In the genomic region with DNA sequence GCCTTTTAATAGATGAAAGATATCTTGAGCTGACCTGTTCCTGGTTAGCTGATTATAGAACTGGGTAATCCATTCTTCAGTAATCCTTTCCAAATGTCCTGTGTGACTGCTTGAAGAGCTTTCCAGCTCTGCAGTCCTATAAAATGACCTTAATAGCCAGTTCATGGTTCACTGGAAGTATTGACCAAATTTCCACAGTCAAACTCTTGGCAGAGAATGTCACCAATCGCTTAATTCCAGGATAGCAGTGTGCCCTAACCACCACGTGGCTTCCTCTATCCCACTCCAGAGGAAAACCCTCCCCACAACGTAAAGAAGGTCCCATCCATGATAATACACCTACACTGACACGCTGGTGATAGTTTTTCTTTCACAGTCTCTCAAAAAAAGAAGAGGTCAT, we compare ENCODE assay signal across 34 cellular contexts. TPM values are rescaled to one million over a fixed set of nuclear protein-coding genes. Genes with fewer than 3 reads are reported as not detected.
DNase-seq lines count a peak whose midpoint lies in the region; ATAC-seq and TF ChIP-seq lines count a peak whose summit lies in the region.
"Had no signal": no experiment of that assay in that cellular context is flagged by ENCODE, and none has a peak within 500 bp of the region (broad histone marks: within the 10 kb centered on the region; RNA-seq: fewer than 3 reads in every experiment).

No MANE protein-coding gene starts in this region.

- H3K18ac ChIP-seq in mesenchymal stem cell (ENCODE audit: low read depth in 1 of 2, low read length in 2 of 2) = no peak overlapping the region

- H2AFZ ChIP-seq in mesenchymal stem cell (ENCODE audit: low read depth, low read length) = no peak overlapping the region
- H2AFZ ChIP-seq in MM.1S (ENCODE audit: low read length) = no peak overlapping the region

- intact Hi-C loops in body of pancreas (cut with DNase I) = no loop called here
- intact Hi-C loops in stomach (cut with DNase I; ENCODE audit: low total_unique reads) = no loop called here

- 0 out of 2 replicates have a peak, but pooled peaks cover 3% of the 10 kb centered on the region for H3F3A ChIP-seq in MM.1S (ENCODE audit: insufficient read depth, low read length)

- H3K79me2 ChIP-seq in MM.1S (ENCODE audit: low read length) = no peaks in the 10 kb centered on the region

- H3K4me3 ChIP-seq in body of pancreas (no peak overlapping the region), mesenchymal stem cell (ENCODE audit: insufficient read depth in 1 of 2, low read depth in 1 of 2, low read length in 2 of 2) (no peak overlapping the region), stomach (no peak overlapping the region), MM.1S (ENCODE audit: low read length) (no peak overlapping the region)
- H3K4me3 ChIP-seq: ascending aorta, BLaER1, cardiac muscle cell, GM12878, GM23248, pancreas, right atrium auricular region, thoracic aorta had no signal

- H3K9me2 ChIP-seq in MM.1S (replicated peaks; ENCODE audit: insufficient read depth, low read length) = no peaks in the 10 kb centered on the region

- H4K91ac ChIP-seq in mesenchymal stem cell (ENCODE audit: low read length) = no peak overlapping the region

- TF ChIP-seq CTCF in body of pancreas (IDR thresholded peaks at IDR 0.05) (no peak), stomach (IDR thresholded peaks at IDR 0.05) (no peak), MM.1S (IDR thresholded peaks at IDR 0.05; ENCODE audit: low read length) (no peak)

- no peak overlapping the region for H2AK5ac ChIP-seq in mesenchymal stem cell (ENCODE audit: low read length, severe bottlenecking)

- H2BK5ac ChIP-seq in mesenchymal stem cell (ENCODE audit: low read depth, low read length, poor library complexity, severe bottlenecking) = no peak overlapping the region

- no peak overlapping the region for H3K14ac ChIP-seq in mesenchymal stem cell (ENCODE audit: low read length in 2 of 2)

- WGBS in body of pancreas, 2 donors = 66 to 72% methylated on average over 4 of the region's 4 CpGs
- 95% methylated on average over 4 of the region's 4 CpGs for WGBS in mesenchymal stem cell
- 61 to 73% (median 71%) methylated on average over 4 of the region's 4 CpGs for WGBS in stomach, 5 donors

- TF ChIP-seq POLR2A in body of pancreas (IDR thresholded peaks at IDR 0.05) (no peak), stomach (IDR thresholded peaks at IDR 0.05) (no peak)

- DNase-seq in body of pancreas = no peak
- peak; percentile 48 for DNase-seq in fibroblast of gingiva (ENCODE audit: low read depth)
- no peak for DNase-seq in mesenchymal stem cell
- no peak for DNase-seq in stomach
- DNase-seq in MM.1S = no peak
- DNase-seq: activated CD4-positive, alpha-beta T cell treated with anti-CD3 and anti-CD28 coated beads for 4 hours; activated CD8-positive, alpha-beta T cell treated with anti-CD3 and anti-CD28 coated beads, Interleukin-2, amount 10 ng/mL, durations not matched to agents 7 days and 5 days; DMS153; effector memory CD4-positive, alpha-beta T cell; glutamatergic neuron; GM23248; IMR-90; left ventricle myocardium superior; midbrain; MV-4-11; naive thymus-derived CD8-positive, alpha-beta T cell; NCI-H146; NCI-H345; NCI-H69; pancreas; Peyer's patch; SHP77 treated with DMSO at 0.1 percent for 48 hours; stimulated activated CD4-positive, alpha-beta T cell treated with anti-CD3 and anti-CD28 coated beads, Interleukin-1b, Interleukin-23, amount 100 ng/mL, for 48 hours; T-helper 9 cell had no signal

- H2BK120ac ChIP-seq in mesenchymal stem cell (ENCODE audit: low read depth, low read length) = no peak overlapping the region

- H3K4me2 ChIP-seq in mesenchymal stem cell (ENCODE audit: low read length, poor library complexity, severe bottlenecking) (no peak overlapping the region), MM.1S (ENCODE audit: low read depth, low read length) (no peak overlapping the region)
- H3K4me2 ChIP-seq: BLaER1 had no signal

- H3K27ac ChIP-seq in body of pancreas (peak overlapping the region in 3 of 4 donors; percentile 7 to 63 (median 54)), mesenchymal stem cell (ENCODE audit: low read length, poor library complexity, severe bottlenecking) (peak overlapping the region; percentile 36), stomach (peak overlapping the region; percentile 57 to 79 (median 63)), MM.1S (ENCODE audit: low read length) (no peak overlapping the region)
- H3K27ac ChIP-seq: ascending aorta, BLaER1, cardiac muscle cell, epithelial cell of prostate, GM23248, right atrium auricular region, thoracic aorta had no signal

- ATAC-seq in body of pancreas = no peak
- ATAC-seq in GM19395 (IDR thresholded peaks at IDR 0.05; ENCODE audit: unreplicated experiment) = no peak
- no peak for ATAC-seq in GM21447 (IDR thresholded peaks at IDR 0.05; ENCODE audit: unreplicated experiment)
- ATAC-seq: activated CD8-positive, alpha-beta T cell treated with anti-CD3 and anti-CD28 coated beads, Interleukin-2, amount 10 ng/mL, durations not matched to agents 7 days and 5 days; activated naive CD4-positive, alpha-beta T cell treated with anti-CD3 and anti-CD28 coated beads, Interleukin-2, amount 50 U/mL, for 72 hours; GM12878; left ventricle myocardium superior; naive thymus-derived CD8-positive, alpha-beta T cell had no signal

- H3K9ac ChIP-seq in mesenchymal stem cell (ENCODE audit: low read length) = peak overlapping the region; percentile 12
- H3K9ac ChIP-seq in MM.1S (ENCODE audit: low read length) = no peak overlapping the region
- H3K9ac ChIP-seq: BLaER1, GM23248 had no signal

- H2BK15ac ChIP-seq in mesenchymal stem cell (ENCODE audit: low read depth, poor library complexity, severe bottlenecking) = no peak overlapping the region

- H3K4me1 ChIP-seq in body of pancreas (peaks cover 28% of the 10 kb centered on the region), mesenchymal stem cell (ENCODE audit: control insufficient read depth, insufficient read depth, low read depth, low read length) (peaks cover 14% of the 10 kb centered on the region), stomach (peaks cover 12 to 44% (median 27%) of the 10 kb centered on the region in 4 donors), MM.1S (ENCODE audit: low read length) (0 out of 2 replicates have a peak, but pooled peaks cover 4% of the 10 kb centered on the region)

- H3K36me3 ChIP-seq in body of pancreas (replicated peaks in 1 of 2; ENCODE audit: insufficient read depth in 1 of 2, low read depth in 2 of 2) (peaks cover 1 to 5% of the 10 kb centered on the region in 2 donors), mesenchymal stem cell (ENCODE audit: control insufficient read depth in 1 of 2, insufficient read depth in 2 of 2, low read depth in 1 of 2, low read length in 2 of 2) (peaks cover 32 to 33% of the 10 kb centered on the region in 2 experiments), stomach (peaks cover 20 to 33% (median 24%) of the 10 kb centered on the region in 4 donors), MM.1S (replicated peaks; ENCODE audit: insufficient read depth, low read length) (no peaks in the 10 kb centered on the region)

- no peak for TF ChIP-seq EP300 in stomach (IDR thresholded peaks at IDR 0.05)

- H2BK12ac ChIP-seq in mesenchymal stem cell (ENCODE audit: low read length in 2 of 2) = no peak overlapping the region

- peaks cover 4% of the 10 kb centered on the region for H3K79me1 ChIP-seq in mesenchymal stem cell (replicated peaks; ENCODE audit: low read length, poor library complexity, severe bottlenecking)

- H3K27me3 ChIP-seq in body of pancreas = no peaks in the 10 kb centered on the region
- H3K27me3 ChIP-seq in mesenchymal stem cell (ENCODE audit: control insufficient read depth in 1 of 2, insufficient read depth in 1 of 2, low read length in 2 of 2) = no peaks in the 10 kb centered on the region
- no peaks in the 10 kb centered on the region for H3K27me3 ChIP-seq in stomach
- H3K27me3 ChIP-seq in MM.1S (replicated peaks; ENCODE audit: insufficient read depth, low read length) = no peaks in the 10 kb centered on the region
- H3K27me3 ChIP-seq: ascending aorta, BLaER1, cardiac muscle cell, pancreas, Peyer's patch, right atrium auricular region had no signal

- no peak overlapping the region for H4K8ac ChIP-seq in mesenchymal stem cell (ENCODE audit: low read length)

- no peak overlapping the region for H3K23ac ChIP-seq in mesenchymal stem cell (ENCODE audit: low read length in 2 of 2)

- H4K20me1 ChIP-seq in MM.1S (ENCODE audit: insufficient read depth, low read length) = no peaks in the 10 kb centered on the region
- H4K20me1 ChIP-seq: BLaER1 had no signal

- H3K9me3 ChIP-seq in body of pancreas = no peaks in the 10 kb centered on the region
- H3K9me3 ChIP-seq in mesenchymal stem cell (ENCODE audit: control insufficient read depth, low read length) = no peaks in the 10 kb centered on the region
- H3K9me3 ChIP-seq in stomach = no peaks in the 10 kb centered on the region
- no peaks in the 10 kb centered on the region for H3K9me3 ChIP-seq in MM.1S (replicated peaks; ENCODE audit: insufficient read depth, low read length)
- H3K9me3 ChIP-seq: ascending aorta, BLaER1, pancreas, Peyer's patch, right atrium auricular region, thoracic aorta had no signal

- H3K4ac ChIP-seq in mesenchymal stem cell (ENCODE audit: low read depth in 1 of 2, low read length in 2 of 2) = no peak overlapping the region

RNA-seq across cellular contexts. Expression of gene PRKAB1, which starts 17.4 kb away (rescaled TPM):
- total RNA-seq in body of pancreas = 10 to 100 TPM; 13.5 to 20.5 TPM
- 23.6 TPM for polyA plus RNA-seq in mesenchymal stem cell (2013, experiment 1 of 2)
- 28.1 TPM for polyA plus RNA-seq in mesenchymal stem cell (2013, experiment 2 of 2)
- total RNA-seq in stomach = 100 to 1,000 TPM in 1 of 5 donors, 10 to 100 TPM in 4; 22.6 to 143 (median 53.6) TPM
- 10 to 100 TPM; 30.7 to 53.6 (median 45.8) TPM for polyA plus RNA-seq in stomach
